ENCODE assay signal across 1 cellular context in genomic region chr9:97411789-97412627, GRCh38.
TF ChIP-seq lines count a peak whose summit lies in the region.

TSS of gene TDRD7 (plus strand) at chr9:97412096. CDS start at chr9:97428466, 16,370 bp downstream.

TF ChIP-seq in HEK293, 187 proteins besides CTCF, POLR2A, EP300 and RAD21 (continued from another document):
- no peak for TF ChIP-seq ZFP41 (tag by site-specific recombination; IDR thresholded peaks at IDR 0.05; ENCODE audit: borderline replicate concordance)
- TF ChIP-seq KLF16 (tag by site-specific recombination; IDR thresholded peaks at IDR 0.05) = no peak
- no peak for TF ChIP-seq ZNF37A (tag by site-specific recombination; IDR thresholded peaks at IDR 0.05)
- TF ChIP-seq ZNF510 (tag by site-specific recombination; IDR thresholded peaks at IDR 0.05; ENCODE audit: insufficient replicate concordance) = no peak
- TF ChIP-seq ZNF341 (tag by site-specific recombination; IDR thresholded peaks at IDR 0.05; ENCODE audit: low read depth) = no peak
- TF ChIP-seq ZBTB48 (tag by site-specific recombination; IDR thresholded peaks at IDR 0.05) = no peak
- TF ChIP-seq ZSCAN5A (tag by site-specific recombination; IDR thresholded peaks at IDR 0.05) = peak; percentile 56; the same call in 1 of the 2 replicates
- TF ChIP-seq ZNF621 (tag by site-specific recombination; IDR thresholded peaks at IDR 0.05) = no peak
- no peak for TF ChIP-seq ZXDB (tag by site-specific recombination; IDR thresholded peaks at IDR 0.05)
- TF ChIP-seq ZNF610 (tag by site-specific recombination; IDR thresholded peaks at IDR 0.05; ENCODE audit: borderline replicate concordance) = no peak; the same call in 1 of the 2 replicates
- TF ChIP-seq ZNF292 (tag by site-specific recombination; IDR thresholded peaks at IDR 0.05; ENCODE audit: borderline replicate concordance, low read depth) = no peak
- no peak for TF ChIP-seq ZFP69B (tag by site-specific recombination; IDR thresholded peaks at IDR 0.05)
- no peak for TF ChIP-seq ZSCAN23 (tag by site-specific recombination; IDR thresholded peaks at IDR 0.05)
- no peak for TF ChIP-seq ZNF433 (tag by site-specific recombination; IDR thresholded peaks at IDR 0.05; ENCODE audit: low read depth)
- TF ChIP-seq ZBTB26 (tag by site-specific recombination; optimal IDR thresholded peaks at IDR 0.05) = peak; percentile 60
- no peak for TF ChIP-seq ZNF571 (tag by site-specific recombination; IDR thresholded peaks at IDR 0.05)
- no peak for TF ChIP-seq ZNF133 (tag by site-specific recombination; IDR thresholded peaks at IDR 0.05)
- TF ChIP-seq ZBTB17 (tag by site-specific recombination; IDR thresholded peaks at IDR 0.05) = no peak
- TF ChIP-seq ZNF24 (tag by site-specific recombination; IDR thresholded peaks at IDR 0.05) = no peak
- TF ChIP-seq ZNF791 (tag by site-specific recombination; IDR thresholded peaks at IDR 0.05) = no peak
- no peak for TF ChIP-seq ZNF704 (tag by site-specific recombination; IDR thresholded peaks at IDR 0.05)
